13 cellular contexts compared by ENCODE assay signal in genomic region chr4:571838-572572, GRCh38. TPM values are rescaled to one million over a fixed set of nuclear protein-coding genes. Genes with fewer than 3 reads are reported as not detected.
DNase-seq lines count a peak whose midpoint lies in the region; ATAC-seq, FAIRE-seq and TF ChIP-seq lines count a peak whose summit lies in the region.
"Had no signal": no experiment of that assay in that cellular context is flagged by ENCODE, and none has a peak within 500 bp of the region (broad histone marks: within the 10 kb centered on the region; RNA-seq: fewer than 3 reads in every experiment).

No MANE protein-coding gene starts in this region.

- H3K27ac Mint-ChIP-seq in osteocyte (ENCODE audit: unreplicated experiment), result no peak overlapping the region
- H3K27ac Mint-ChIP-seq: CD8-positive, alpha-beta memory T cell had no signal

- H3K4me1 Mint-ChIP-seq in osteocyte (ENCODE audit: unreplicated experiment), result peaks cover 4% of the 10 kb centered on the region

- H3K36me3 Mint-ChIP-seq in osteocyte (ENCODE audit: unreplicated experiment), result no peaks in the 10 kb centered on the region
- H3K36me3 Mint-ChIP-seq: CD8-positive, alpha-beta memory T cell had no signal

- DNase-seq in D341Med (ENCODE audit: low spot score) (peak; percentile 31), HTR-8/SVneo (ENCODE audit: insufficient read length, low spot score) (no peak), left lobe of liver (ENCODE audit: low spot score) (peak; percentile 32), osteocyte (ENCODE audit: extremely low spot score, unreplicated experiment) (peak; percentile 82), SKM-1 treated with dmso at 0.1 percent for 144 hours (lab: John Stamatoyannopoulos, UW; ENCODE audit: unreplicated experiment) (no peak)
- DNase-seq: CD8-positive, alpha-beta memory T cell; DMS 273 treated with DMSO at 0.1 percent for 48 hours; GM23248; H7 had no signal

- TF ChIP-seq CTCF in osteocyte (IDR thresholded peaks at IDR 0.05), result no peak

- ATAC-seq in left lobe of liver, result no peak
- no peak for ATAC-seq in HG03460 (IDR thresholded peaks at IDR 0.05; ENCODE audit: unreplicated experiment)
- ATAC-seq in GM21447 (IDR thresholded peaks at IDR 0.05; ENCODE audit: unreplicated experiment), result no peak
- ATAC-seq: K562 had no signal

- H3K9me3 Mint-ChIP-seq in osteocyte (ENCODE audit: unreplicated experiment), result no peaks in the 10 kb centered on the region

- no peak overlapping the region for H3K4me3 Mint-ChIP-seq in osteocyte (ENCODE audit: unreplicated experiment)

- peak; percentile 33 for FAIRE-seq in HTR-8/SVneo (lab: Jason Lieb, UNC)
- FAIRE-seq: K562 had no signal

- H3K27me3 Mint-ChIP-seq in osteocyte (ENCODE audit: unreplicated experiment), result peaks cover 25% of the 10 kb centered on the region

RNA-seq across cellular contexts. Expression of gene TMEM271, which starts 4.1 kb away (rescaled TPM):
- total RNA-seq in left lobe of liver (not detected), osteocyte (not detected in 2 replicates)
- total RNA-seq: CD8-positive, alpha-beta memory T cell; Daoy; GM23248; K562 had no signal

RNA-seq across cellular contexts. Expression of gene PDE6B, which starts 53.4 kb away (rescaled TPM):
- total RNA-seq in left lobe of liver (0.83 TPM), osteocyte (1.6 TPM in 2 replicates)
- total RNA-seq: K562 had no signal

Comparison
In these comparisons a context has a peak if more than half of its experiments do, and no peak if none do; other contexts are left out.
1. DNase-seq: peak in D341Med (single experiment), left lobe of liver (single experiment) and osteocyte (single experiment); none in HTR-8/SVneo (single experiment) and SKM-1 treated with dmso at 0.1 percent for 144 hours (single experiment).